Comparison of ENCODE assay signal across 9 cellular contexts in the genomic region with DNA sequence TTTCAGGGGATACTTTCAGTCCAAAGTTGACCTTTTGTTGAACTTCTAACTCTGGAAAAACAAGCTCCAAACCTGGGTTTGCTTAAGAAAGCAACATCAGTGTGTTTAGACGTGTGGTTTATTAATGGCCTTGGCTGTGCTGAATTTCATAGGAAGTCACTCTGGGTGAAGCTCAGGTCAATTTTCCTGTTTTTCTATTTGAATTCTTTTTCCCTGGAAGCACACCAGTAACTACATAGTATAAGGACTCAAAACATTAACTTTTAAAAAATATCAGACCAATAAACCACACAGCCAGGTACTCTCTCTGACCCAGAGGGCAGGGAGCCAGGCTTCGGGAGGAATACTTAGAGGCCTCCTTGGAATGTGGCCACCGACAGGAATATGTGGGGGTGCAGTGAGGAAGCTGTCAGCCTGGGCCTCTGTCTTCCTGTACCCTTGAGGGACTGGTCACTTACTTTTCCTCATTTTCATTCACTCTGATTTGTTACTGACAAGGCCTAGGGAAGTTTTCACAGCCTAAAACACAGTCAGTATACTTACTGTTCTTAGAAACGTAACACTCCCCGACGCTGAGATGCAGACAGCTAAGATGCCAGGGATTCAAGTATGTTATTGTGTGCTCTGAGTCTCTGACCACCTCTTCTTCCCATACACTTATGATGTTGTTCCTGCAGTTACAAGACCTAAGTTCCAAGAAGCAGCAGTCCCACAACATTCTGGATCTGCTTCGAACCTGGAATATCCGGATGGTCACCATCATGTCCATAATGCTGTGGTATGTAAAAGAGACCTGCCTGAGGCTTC. TPM values are rescaled to one million over a fixed set of nuclear protein-coding genes. Genes with fewer than 3 reads are reported as not detected.
DNase-seq lines count a peak whose midpoint lies in the region; ATAC-seq and TF ChIP-seq lines count a peak whose summit lies in the region.
"Had no signal": no experiment of that assay in that cellular context is flagged by ENCODE, and none has a peak within 500 bp of the region (broad histone marks: within the 10 kb centered on the region; RNA-seq: fewer than 3 reads in every experiment).

No MANE protein-coding gene starts in this region.

- WGBS in liver = 59% methylated on average over 8 of the region's 8 CpGs

- no peak for ATAC-seq in HG03460 (IDR thresholded peaks at IDR 0.05; ENCODE audit: unreplicated experiment)

- H3K36me3 ChIP-seq in liver (ENCODE audit: control insufficient read depth in 4 of 4, insufficient read depth in 3 of 4, low read depth in 1 of 4, low read length in 3 of 4) (peaks cover 0 to 30% (median 14%) of the 10 kb centered on the region in 4 donors), tibial artery (peaks cover 0 to 27% (median 19%) of the 10 kb centered on the region in 3 donors)

- H3K9me3 Mint-ChIP-seq in chondrocyte (ENCODE audit: low read depth) (no peaks in the 10 kb centered on the region), immature natural killer cell (no peaks in the 10 kb centered on the region)
- H3K9me3 Mint-ChIP-seq: activated naive CD8-positive, alpha-beta T cell treated with anti-CD3 and anti-CD28 coated beads, Interleukin-2, amount 10 ng/mL, durations not matched to agents 7 days and 5 days had no signal

- intact Hi-C loops in tibial artery (cut with DNase I; ENCODE audit: low total_unique reads) = loop anchor here (5.0 kb wide), 1 partner anchor 34 kb away; no protein-coding TSS in a partner anchor

- H3K27ac Mint-ChIP-seq in chondrocyte (ENCODE audit: unreplicated experiment) (peak overlapping the region; percentile 100), immature natural killer cell (peak overlapping the region in 1 of 6 donors; percentile 21)

- no peak for TF ChIP-seq CTCF in chondrocyte (IDR thresholded peaks at IDR 0.05)
- no peak for TF ChIP-seq CTCF in liver (IDR thresholded peaks at IDR 0.05; ENCODE audit: low read depth, low read length, missing input control)
- no peak for TF ChIP-seq CTCF in tibial artery (IDR thresholded peaks at IDR 0.05)

- DNase-seq in LoVo (ENCODE audit: low spot score) (peak; percentile 40), chondrocyte (ENCODE audit: low spot score) (no peak), tibial artery (no peak), nucleus accumbens (lab: John Stamatoyannopoulos, UW) (no peak), cortex of kidney (lab: John Stamatoyannopoulos, UW) (no peak), immature natural killer cell (no peak)
- DNase-seq: activated naive CD8-positive, alpha-beta T cell treated with anti-CD3 and anti-CD28 coated beads, Interleukin-2, amount 10 ng/mL, durations not matched to agents 7 days and 5 days had no signal

- TF ChIP-seq RAD21 in liver (IDR thresholded peaks at IDR 0.05) = no peak

- no peak overlapping the region for H3K4me3 Mint-ChIP-seq in chondrocyte (ENCODE audit: unreplicated experiment)
- no peak overlapping the region for H3K4me3 Mint-ChIP-seq in immature natural killer cell

- H3K27me3 ChIP-seq in liver (ENCODE audit: control insufficient read depth in 4 of 4, insufficient read depth in 4 of 4, low read length in 3 of 4) = no peaks in the 10 kb centered on the region
- H3K27me3 ChIP-seq in tibial artery = no peaks in the 10 kb centered on the region

- H3K4me1 ChIP-seq in liver (ENCODE audit: control insufficient read depth in 4 of 4, insufficient read depth in 4 of 4, low read length in 3 of 4) (peaks cover 3 to 28% (median 17%) of the 10 kb centered on the region in 4 donors), tibial artery (peaks cover 12 to 51% (median 45%) of the 10 kb centered on the region in 4 donors)

- H3K36me3 Mint-ChIP-seq in chondrocyte (ENCODE audit: low read depth) (peaks cover 6% of the 10 kb centered on the region), immature natural killer cell (peaks cover 0 to 3% (median 0%) of the 10 kb centered on the region in 3 donors)
- H3K36me3 Mint-ChIP-seq: activated naive CD8-positive, alpha-beta T cell treated with anti-CD3 and anti-CD28 coated beads, Interleukin-2, amount 10 ng/mL, durations not matched to agents 7 days and 5 days had no signal

- H3K27ac ChIP-seq in liver (ENCODE audit: low read depth in 1 of 2, low read length in 2 of 2) (peak overlapping the region; percentile 63 to 80), tibial artery (peak overlapping the region; percentile 73 to 82)

- peak overlapping the region in 1 of 2 donors; percentile 34 for H3K9ac ChIP-seq in liver (ENCODE audit: low read depth in 1 of 2, low read length in 2 of 2)

- H3K9me3 ChIP-seq in liver (ENCODE audit: control insufficient read depth in 4 of 4, low read length in 3 of 4) (no peaks in the 10 kb centered on the region), tibial artery (no peaks in the 10 kb centered on the region)

- no peak overlapping the region for H3K4me3 ChIP-seq in liver (ENCODE audit: low read depth in 1 of 3, low read length in 3 of 3)
- H3K4me3 ChIP-seq in tibial artery = no peak overlapping the region

- H3K27me3 Mint-ChIP-seq in chondrocyte (ENCODE audit: low read depth) (no peaks in the 10 kb centered on the region), immature natural killer cell (ENCODE audit: low read depth in 3 of 3) (peaks cover 0 to 1% (median 0%) of the 10 kb centered on the region in 3 donors)
- H3K27me3 Mint-ChIP-seq: activated naive CD8-positive, alpha-beta T cell treated with anti-CD3 and anti-CD28 coated beads, Interleukin-2, amount 10 ng/mL, durations not matched to agents 7 days and 5 days had no signal

- peaks cover 60% of the 10 kb centered on the region for H3K4me1 Mint-ChIP-seq in chondrocyte (ENCODE audit: low read depth)
- H3K4me1 Mint-ChIP-seq in immature natural killer cell = peaks cover 19 to 26% of the 10 kb centered on the region in 2 donors

TF ChIP-seq in liver, 16 proteins besides CTCF, POLR2A, EP300 and RAD21:
- no peak for TF ChIP-seq JUND (IDR thresholded peaks at IDR 0.05)
- TF ChIP-seq FOXA2 (IDR thresholded peaks at IDR 0.05) = no peak
- no peak for TF ChIP-seq YY1 (IDR thresholded peaks at IDR 0.05)
- no peak for TF ChIP-seq HNF4A (conservative IDR thresholded peaks at IDR 0.05)
- TF ChIP-seq EGR1 (IDR thresholded peaks at IDR 0.05; ENCODE audit: low read depth in 2 of 2) = no peak
- no peak for TF ChIP-seq GABPA (IDR thresholded peaks at IDR 0.05 in 1 of 2, conservative IDR thresholded peaks at IDR 0.05 in 1 of 2)
- TF ChIP-seq NR2F2 (IDR thresholded peaks at IDR 0.05) = peak; percentile 69
- TF ChIP-seq, protein P1, sequence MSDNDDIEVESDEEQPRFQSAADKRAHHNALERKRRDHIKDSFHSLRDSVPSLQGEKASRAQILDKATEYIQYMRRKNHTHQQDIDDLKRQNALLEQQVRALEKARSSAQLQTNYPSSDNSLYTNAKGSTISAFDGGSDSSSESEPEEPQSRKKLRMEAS (IDR thresholded peaks at IDR 0.05) = peak; percentile 15
- peak; percentile 59 to 78 for TF ChIP-seq RXRA (IDR thresholded peaks at IDR 0.05)
- TF ChIP-seq HNF4G (IDR thresholded peaks at IDR 0.05) = no peak
- TF ChIP-seq SP1 (IDR thresholded peaks at IDR 0.05) = peak; percentile 61
- no peak for TF ChIP-seq FOXA1 (IDR thresholded peaks at IDR 0.05)
- TF ChIP-seq, protein P2, sequence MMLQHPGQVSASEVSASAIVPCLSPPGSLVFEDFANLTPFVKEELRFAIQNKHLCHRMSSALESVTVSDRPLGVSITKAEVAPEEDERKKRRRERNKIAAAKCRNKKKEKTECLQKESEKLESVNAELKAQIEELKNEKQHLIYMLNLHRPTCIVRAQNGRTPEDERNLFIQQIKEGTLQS (IDR thresholded peaks at IDR 0.05) = no peak
- TF ChIP-seq, protein P3, sequence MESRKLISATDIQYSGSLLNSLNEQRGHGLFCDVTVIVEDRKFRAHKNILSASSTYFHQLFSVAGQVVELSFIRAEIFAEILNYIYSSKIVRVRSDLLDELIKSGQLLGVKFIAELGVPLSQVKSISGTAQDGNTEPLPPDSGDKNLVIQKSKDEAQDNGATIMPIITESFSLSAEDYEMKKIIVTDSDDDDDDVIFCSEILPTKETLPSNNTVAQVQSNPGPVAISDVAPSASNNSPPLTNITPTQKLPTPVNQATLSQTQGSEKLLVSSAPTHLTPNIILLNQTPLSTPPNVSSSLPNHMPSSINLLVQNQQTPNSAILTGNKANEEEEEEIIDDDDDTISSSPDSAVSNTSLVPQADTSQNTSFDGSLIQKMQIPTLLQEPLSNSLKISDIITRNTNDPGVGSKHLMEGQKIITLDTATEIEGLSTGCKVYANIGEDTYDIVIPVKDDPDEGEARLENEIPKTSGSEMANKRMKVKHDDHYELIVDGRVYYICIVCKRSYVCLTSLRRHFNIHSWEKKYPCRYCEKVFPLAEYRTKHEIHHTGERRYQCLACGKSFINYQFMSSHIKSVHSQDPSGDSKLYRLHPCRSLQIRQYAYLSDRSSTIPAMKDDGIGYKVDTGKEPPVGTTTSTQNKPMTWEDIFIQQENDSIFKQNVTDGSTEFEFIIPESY (IDR thresholded peaks at IDR 0.05) = no peak
- TF ChIP-seq REST (IDR thresholded peaks at IDR 0.05) = no peak
- TF ChIP-seq TAF1 (conservative IDR thresholded peaks at IDR 0.05) = no peak

RNA-seq across cellular contexts. Expression of gene SLC22A5, which starts 18.9 kb away (rescaled TPM):
- 6.1 to 7.1 TPM (median 6.6 TPM) in 3 replicates for total RNA-seq in chondrocyte
- 10 to 100 TPM; 12.4 to 12.7 TPM for total RNA-seq in liver
- 1 to 10 TPM; 3.4 to 4.5 TPM for polyA plus RNA-seq in liver
- 1 to 10 TPM; 1.1 to 1.5 (median 1.5) TPM for polyA plus RNA-seq in immature natural killer cell
